In genomic region chr1:173506437-173506836, GRCh38 we compare ENCODE assay signal across 9 cellular contexts. TPM values are rescaled to one million over a fixed set of nuclear protein-coding genes. Genes with fewer than 3 reads are reported as not detected.
DNase-seq lines count a peak whose midpoint lies in the region; ATAC-seq and TF ChIP-seq lines count a peak whose summit lies in the region.
"Had no signal": no experiment of that assay in that cellular context is flagged by ENCODE, and none has a peak within 500 bp of the region (broad histone marks: within the 10 kb centered on the region; RNA-seq: fewer than 3 reads in every experiment).

No MANE protein-coding gene starts in this region.

- in situ Hi-C loops in brain microvascular endothelial cell (cut with HindIII; ENCODE audit: low pct_ligation_motif_present, low sequenced_read_pairs) = no loop called here

- H3K36me3 ChIP-seq in brain microvascular endothelial cell (replicated peaks) (no peaks in the 10 kb centered on the region), mucosa of descending colon (ENCODE audit: low read depth) (no peaks in the 10 kb centered on the region)

- intact Hi-C loops in mucosa of descending colon (cut with DNase I, micrococcal nuclease) = loop anchor here in 1 of 2 donors (2.0 kb wide), 1 partner anchor 76 kb away; no protein-coding TSS in a partner anchor

- H3K4me3 ChIP-seq in GM12864 (ENCODE audit: low read depth, low read length) (no peak overlapping the region), brain microvascular endothelial cell (ENCODE audit: low read depth, low read length) (no peak overlapping the region), mucosa of descending colon (no peak overlapping the region)

- no peak overlapping the region for H3K27ac ChIP-seq in brain microvascular endothelial cell

- peak; percentile 96 for ATAC-seq in mucosa of descending colon
- no peak for ATAC-seq in GM21717 (IDR thresholded peaks at IDR 0.05; ENCODE audit: unreplicated experiment)
- no peak for ATAC-seq in HG03378 (IDR thresholded peaks at IDR 0.05; ENCODE audit: unreplicated experiment)
- ATAC-seq in GM21737 (IDR thresholded peaks at IDR 0.05; ENCODE audit: unreplicated experiment) = no peak

- no peaks in the 10 kb centered on the region for H3K27me3 ChIP-seq in brain microvascular endothelial cell (replicated peaks)

- TF ChIP-seq CTCF in GM12864 (IDR thresholded peaks at IDR 0.05; ENCODE audit: low read depth, low read length, missing control alignments) = peak; percentile 37
- peak; percentile 9 for TF ChIP-seq CTCF in brain microvascular endothelial cell (IDR thresholded peaks at IDR 0.05; ENCODE audit: low read depth, low read length, missing control alignments)
- peak; percentile 40 for TF ChIP-seq CTCF in mucosa of descending colon (IDR thresholded peaks at IDR 0.05)

- peaks cover 5% of the 10 kb centered on the region for H3K4me1 ChIP-seq in mucosa of descending colon (ENCODE audit: low read depth)

- DNase-seq in GM12864 (ENCODE audit: low read depth) = no peak
- peak; percentile 25 for DNase-seq in LoVo (ENCODE audit: low spot score)
- DNase-seq in brain microvascular endothelial cell = no peak
- peak; percentile 76 to 88 (median 83) for DNase-seq in mucosa of descending colon
- DNase-seq in GM19240 (ENCODE audit: insufficient read length, low spot score) = no peak
- DNase-seq: NCI-H524 had no signal

- H3K9me3 ChIP-seq in mucosa of descending colon = no peaks in the 10 kb centered on the region

RNA-seq across cellular contexts. Expression of gene PRDX6, which starts 29.3 kb away (rescaled TPM):
- total RNA-seq in mucosa of descending colon = 100 to 1,000 TPM; 398 to 884 (median 511) TPM

Comparison
In these comparisons a context has a peak if more than half of its experiments do, and no peak if none do; other contexts are left out.
1. DNase-seq: peak in LoVo (single experiment) and mucosa of descending colon (3 of 3); none in GM12864 (single experiment), brain microvascular endothelial cell (single experiment) and GM19240 (single experiment).
2. Peak in every context shown above with its lines, with median percentiles within 50 percentile points of each other: CTCF ChIP-seq.